ENCODE assay signal across 2 cellular contexts in genomic region chr2:127060264-127060945, GRCh38.
TF ChIP-seq lines count a peak whose summit lies in the region.

No MANE protein-coding gene starts in this region.

TF ChIP-seq in liver, 16 proteins besides CTCF, POLR2A, EP300 and RAD21:
- TF ChIP-seq JUND (IDR thresholded peaks at IDR 0.05) (peak in 1 of 2 donors; percentile 50), FOXA1 (IDR thresholded peaks at IDR 0.05) (peak; percentile 36), FOXA2 (IDR thresholded peaks at IDR 0.05) (peak; percentile 32), YY1 (IDR thresholded peaks at IDR 0.05) (peak; percentile 81), EGR1 (IDR thresholded peaks at IDR 0.05; ENCODE audit: low read depth in 2 of 2) (no peak), HNF4A (conservative IDR thresholded peaks at IDR 0.05) (peak; percentile 90 to 97), ATF3 (IDR thresholded peaks at IDR 0.05) (no peak), NR2F2 (IDR thresholded peaks at IDR 0.05) (no peak), GABPA (IDR thresholded peaks at IDR 0.05 in 1 of 2, conservative IDR thresholded peaks at IDR 0.05 in 1 of 2) (no peak), RXRA (IDR thresholded peaks at IDR 0.05) (peak; percentile 87 to 96), ZBTB33 (IDR thresholded peaks at IDR 0.05) (no peak), TAF1 (conservative IDR thresholded peaks at IDR 0.05) (no peak), SP1 (IDR thresholded peaks at IDR 0.05) (peak; percentile 91), HNF4G (IDR thresholded peaks at IDR 0.05) (peak; percentile 60)
- TF ChIP-seq, protein P1, sequence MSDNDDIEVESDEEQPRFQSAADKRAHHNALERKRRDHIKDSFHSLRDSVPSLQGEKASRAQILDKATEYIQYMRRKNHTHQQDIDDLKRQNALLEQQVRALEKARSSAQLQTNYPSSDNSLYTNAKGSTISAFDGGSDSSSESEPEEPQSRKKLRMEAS (IDR thresholded peaks at IDR 0.05) = no peak
- TF ChIP-seq, protein P2, sequence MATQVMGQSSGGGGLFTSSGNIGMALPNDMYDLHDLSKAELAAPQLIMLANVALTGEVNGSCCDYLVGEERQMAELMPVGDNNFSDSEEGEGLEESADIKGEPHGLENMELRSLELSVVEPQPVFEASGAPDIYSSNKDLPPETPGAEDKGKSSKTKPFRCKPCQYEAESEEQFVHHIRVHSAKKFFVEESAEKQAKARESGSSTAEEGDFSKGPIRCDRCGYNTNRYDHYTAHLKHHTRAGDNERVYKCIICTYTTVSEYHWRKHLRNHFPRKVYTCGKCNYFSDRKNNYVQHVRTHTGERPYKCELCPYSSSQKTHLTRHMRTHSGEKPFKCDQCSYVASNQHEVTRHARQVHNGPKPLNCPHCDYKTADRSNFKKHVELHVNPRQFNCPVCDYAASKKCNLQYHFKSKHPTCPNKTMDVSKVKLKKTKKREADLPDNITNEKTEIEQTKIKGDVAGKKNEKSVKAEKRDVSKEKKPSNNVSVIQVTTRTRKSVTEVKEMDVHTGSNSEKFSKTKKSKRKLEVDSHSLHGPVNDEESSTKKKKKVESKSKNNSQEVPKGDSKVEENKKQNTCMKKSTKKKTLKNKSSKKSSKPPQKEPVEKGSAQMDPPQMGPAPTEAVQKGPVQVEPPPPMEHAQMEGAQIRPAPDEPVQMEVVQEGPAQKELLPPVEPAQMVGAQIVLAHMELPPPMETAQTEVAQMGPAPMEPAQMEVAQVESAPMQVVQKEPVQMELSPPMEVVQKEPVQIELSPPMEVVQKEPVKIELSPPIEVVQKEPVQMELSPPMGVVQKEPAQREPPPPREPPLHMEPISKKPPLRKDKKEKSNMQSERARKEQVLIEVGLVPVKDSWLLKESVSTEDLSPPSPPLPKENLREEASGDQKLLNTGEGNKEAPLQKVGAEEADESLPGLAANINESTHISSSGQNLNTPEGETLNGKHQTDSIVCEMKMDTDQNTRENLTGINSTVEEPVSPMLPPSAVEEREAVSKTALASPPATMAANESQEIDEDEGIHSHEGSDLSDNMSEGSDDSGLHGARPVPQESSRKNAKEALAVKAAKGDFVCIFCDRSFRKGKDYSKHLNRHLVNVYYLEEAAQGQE (IDR thresholded peaks at IDR 0.05) = peak; percentile 70

TF ChIP-seq in HepG2, 621 proteins besides CTCF, POLR2A, EP300 and RAD21:
- TF ChIP-seq KAT2B (IDR thresholded peaks at IDR 0.05; ENCODE audit: borderline replicate concordance, low read depth, low read length) = no peak
- no peak for TF ChIP-seq FUBP1 (CRISPR knock-in tag; IDR thresholded peaks at IDR 0.05; ENCODE audit: borderline replicate concordance)
- TF ChIP-seq SNRNP70 (IDR thresholded peaks at IDR 0.05; ENCODE audit: low read depth, low read length) = no peak
- TF ChIP-seq, protein P3, sequence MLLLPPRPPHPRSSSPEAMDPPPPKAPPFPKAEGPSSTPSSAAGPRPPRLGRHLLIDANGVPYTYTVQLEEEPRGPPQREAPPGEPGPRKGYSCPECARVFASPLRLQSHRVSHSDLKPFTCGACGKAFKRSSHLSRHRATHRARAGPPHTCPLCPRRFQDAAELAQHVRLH (CRISPR knock-in tag; IDR thresholded peaks at IDR 0.05; ENCODE audit: borderline replicate concordance, low read depth) = no peak
- TF ChIP-seq, protein P4, sequence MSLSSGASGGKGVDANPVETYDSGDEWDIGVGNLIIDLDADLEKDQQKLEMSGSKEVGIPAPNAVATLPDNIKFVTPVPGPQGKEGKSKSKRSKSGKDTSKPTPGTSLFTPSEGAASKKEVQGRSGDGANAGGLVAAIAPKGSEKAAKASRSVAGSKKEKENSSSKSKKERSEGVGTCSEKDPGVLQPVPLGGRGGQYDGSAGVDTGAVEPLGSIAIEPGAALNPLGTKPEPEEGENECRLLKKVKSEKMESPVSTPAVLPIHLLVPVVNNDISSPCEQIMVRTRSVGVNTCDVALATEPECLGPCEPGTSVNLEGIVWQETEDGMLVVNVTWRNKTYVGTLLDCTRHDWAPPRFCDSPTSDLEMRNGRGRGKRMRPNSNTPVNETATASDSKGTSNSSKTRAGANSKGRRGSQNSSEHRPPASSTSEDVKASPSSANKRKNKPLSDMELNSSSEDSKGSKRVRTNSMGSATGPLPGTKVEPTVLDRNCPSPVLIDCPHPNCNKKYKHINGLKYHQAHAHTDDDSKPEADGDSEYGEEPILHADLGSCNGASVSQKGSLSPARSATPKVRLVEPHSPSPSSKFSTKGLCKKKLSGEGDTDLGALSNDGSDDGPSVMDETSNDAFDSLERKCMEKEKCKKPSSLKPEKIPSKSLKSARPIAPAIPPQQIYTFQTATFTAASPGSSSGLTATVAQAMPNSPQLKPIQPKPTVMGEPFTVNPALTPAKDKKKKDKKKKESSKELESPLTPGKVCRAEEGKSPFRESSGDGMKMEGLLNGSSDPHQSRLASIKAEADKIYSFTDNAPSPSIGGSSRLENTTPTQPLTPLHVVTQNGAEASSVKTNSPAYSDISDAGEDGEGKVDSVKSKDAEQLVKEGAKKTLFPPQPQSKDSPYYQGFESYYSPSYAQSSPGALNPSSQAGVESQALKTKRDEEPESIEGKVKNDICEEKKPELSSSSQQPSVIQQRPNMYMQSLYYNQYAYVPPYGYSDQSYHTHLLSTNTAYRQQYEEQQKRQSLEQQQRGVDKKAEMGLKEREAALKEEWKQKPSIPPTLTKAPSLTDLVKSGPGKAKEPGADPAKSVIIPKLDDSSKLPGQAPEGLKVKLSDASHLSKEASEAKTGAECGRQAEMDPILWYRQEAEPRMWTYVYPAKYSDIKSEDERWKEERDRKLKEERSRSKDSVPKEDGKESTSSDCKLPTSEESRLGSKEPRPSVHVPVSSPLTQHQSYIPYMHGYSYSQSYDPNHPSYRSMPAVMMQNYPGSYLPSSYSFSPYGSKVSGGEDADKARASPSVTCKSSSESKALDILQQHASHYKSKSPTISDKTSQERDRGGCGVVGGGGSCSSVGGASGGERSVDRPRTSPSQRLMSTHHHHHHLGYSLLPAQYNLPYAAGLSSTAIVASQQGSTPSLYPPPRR (CRISPR knock-in tag; IDR thresholded peaks at IDR 0.05; ENCODE audit: borderline replicate concordance) = no peak
- TF ChIP-seq CENPT (CRISPR knock-in tag; IDR thresholded peaks at IDR 0.05; ENCODE audit: low read depth) = no peak
